9 cellular contexts compared by ENCODE assay signal in the genomic region with DNA sequence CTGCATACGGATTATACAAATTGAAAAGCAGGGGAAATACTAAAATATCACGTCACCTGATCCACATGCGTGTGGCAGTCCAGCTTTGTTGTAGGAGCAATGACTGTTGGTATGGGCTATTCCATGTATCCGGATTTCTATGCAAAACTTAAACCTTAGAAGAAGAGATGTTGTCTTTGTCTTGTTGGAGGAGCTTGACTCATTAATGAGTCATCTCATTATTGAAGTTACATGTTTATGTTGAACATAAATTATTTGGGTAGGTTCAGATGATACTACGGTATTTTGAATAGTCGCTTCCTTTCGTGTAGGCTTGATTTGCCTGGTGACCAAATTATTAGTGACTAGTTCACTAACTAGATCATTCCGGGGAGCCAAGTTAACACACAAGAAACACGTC. TPM values are rescaled to one million over a fixed set of nuclear protein-coding genes. Genes with fewer than 3 reads are reported as not detected.
A peak's percentile ranks its signal among the peaks of the same experiment; 100 is the strongest.
DNase-seq lines count a peak whose midpoint lies in the region; ATAC-seq and TF ChIP-seq lines count a peak whose summit lies in the region.
"Had no signal": no experiment of that assay in that cellular context is flagged by ENCODE, and none has a peak within 500 bp of the region (broad histone marks: within the 10 kb centered on the region; RNA-seq: fewer than 3 reads in every experiment).

No MANE protein-coding gene starts in this region.

- H3K4me3 Mint-ChIP-seq in activated B cell treated with CpG ODN at 0.5 μM for 24 hours: peak overlapping the region; percentile 6

- H3K4me3 ChIP-seq in GM23248: peak overlapping the region; percentile 99; the same call in 1 of the 2 replicates
- no peak overlapping the region for H3K4me3 ChIP-seq in hepatocyte

- intact Hi-C loops in activated B cell treated with CpG ODN at 0.5 μM for 24 hours (cut with micrococcal nuclease): loop anchor here (1.0 to 10.0 kb wide), 9 partner anchors 93 to 1372 kb away; a partner anchor contains a TSS

- H3K36me3 Mint-ChIP-seq in activated B cell treated with CpG ODN at 0.5 μM for 24 hours (ENCODE audit: low read depth): peaks cover 26% of the 10 kb centered on the region

- POLR2A ChIA-PET in activated B cell treated with CpG ODN at 0.5 μM for 24 hours (lab: Charles Lee): interaction anchor here (0.6 to 1.4 kb wide), 6 partner anchors 9 to 527 kb away, joined by 3 to 14 read pairs (median 7); a partner anchor contains a TSS

- H3K27me3 ChIP-seq in GM23248 (replicated peaks; ENCODE audit: insufficient read depth): no peaks in the 10 kb centered on the region
- peaks cover 12% of the 10 kb centered on the region for H3K27me3 ChIP-seq in hepatocyte
- H3K27me3 ChIP-seq: tibial nerve had no signal

- WGBS in GM23248 (ENCODE audit: low coverage in 1 of 2, low lambda C conversion rate in 2 of 2, missing lambda C conversion rate in 2 of 2), 2 experiments: 47 to 51% methylated on average over 9 of the region's 9 CpGs
- WGBS in hepatocyte (ENCODE audit: low lambda C conversion rate, missing lambda C conversion rate): 88% methylated on average over 9 of the region's 9 CpGs

- in situ Hi-C loops in GM23248 (cut with MboI): no loop called here

- no peaks in the 10 kb centered on the region for H3K79me2 ChIP-seq in GM23248 (ENCODE audit: insufficient read depth)
- peaks cover 20% of the 10 kb centered on the region for H3K79me2 ChIP-seq in hepatocyte

- H2AFZ ChIP-seq in GM23248 (peak overlapping the region; percentile 98; the same call in 1 of the 2 replicates), hepatocyte (peak overlapping the region; percentile 36)

- no peak for ATAC-seq in activated B cell treated with CpG ODN at 0.5 μM for 24 hours (ENCODE audit: low read depth)
- no peak for ATAC-seq in GM18907 (IDR thresholded peaks at IDR 0.05; ENCODE audit: unreplicated experiment)
- no peak for ATAC-seq in HG02588 (IDR thresholded peaks at IDR 0.05; ENCODE audit: unreplicated experiment)

- no peak for TF ChIP-seq CTCF in activated B cell treated with CpG ODN at 0.5 μM for 24 hours (IDR thresholded peaks at IDR 0.05)
- TF ChIP-seq CTCF in hepatocyte (IDR thresholded peaks at IDR 0.05; ENCODE audit: poor library complexity): no peak

- H3K9me2 ChIP-seq in GM23248 (ENCODE audit: insufficient read depth) (no peaks in the 10 kb centered on the region), hepatocyte (replicated peaks; ENCODE audit: insufficient read depth) (no peaks in the 10 kb centered on the region)

- H3K4me2 ChIP-seq in GM23248 (ENCODE audit: unreplicated experiment): no peak overlapping the region
- no peak overlapping the region for H3K4me2 ChIP-seq in hepatocyte

- H3K27ac ChIP-seq in GM23248: no peak overlapping the region
- H3K27ac ChIP-seq in hepatocyte: no peak overlapping the region

- peaks cover 21% of the 10 kb centered on the region for H3K4me1 Mint-ChIP-seq in activated B cell treated with CpG ODN at 0.5 μM for 24 hours

- CTCF ChIA-PET in activated B cell treated with CpG ODN at 0.5 μM for 24 hours (lab: Charles Lee): interaction anchor here (0.8 to 2.3 kb wide), 10 partner anchors 9 to 615 kb away, joined by 3 to 20 read pairs (median 6); no protein-coding TSS in a partner anchor

- H3K27ac Mint-ChIP-seq in activated B cell treated with CpG ODN at 0.5 μM for 24 hours: no peak overlapping the region

- no peaks in the 10 kb centered on the region for H3F3A ChIP-seq in GM23248 (ENCODE audit: insufficient read depth)

- no peaks in the 10 kb centered on the region for H3K36me3 ChIP-seq in GM23248 (ENCODE audit: low read depth)
- no peaks in the 10 kb centered on the region for H3K36me3 ChIP-seq in hepatocyte (replicated peaks; ENCODE audit: insufficient read depth, low read depth)

- peaks cover 16% of the 10 kb centered on the region for H3K27me3 Mint-ChIP-seq in activated B cell treated with CpG ODN at 0.5 μM for 24 hours

- H4K20me1 ChIP-seq in GM23248 (ENCODE audit: insufficient read depth): no peaks in the 10 kb centered on the region
- no peaks in the 10 kb centered on the region for H4K20me1 ChIP-seq in hepatocyte (ENCODE audit: insufficient read depth, poor library complexity, severe bottlenecking)

- peak; percentile 35 for DNase-seq in A172 (ENCODE audit: low spot score)
- DNase-seq in GM23248: peak; percentile 31
- DNase-seq in activated B cell treated with CpG ODN at 0.5 μM for 24 hours: no peak
- no peak for DNase-seq in hepatocyte (ENCODE audit: low spot score)
- DNase-seq in NOMO-1 (lab: John Stamatoyannopoulos, UW; ENCODE audit: unreplicated experiment in 2 of 2): no peak
- no peak for DNase-seq in glomerular visceral epithelial cell (ENCODE audit: extremely low spot score)

- no peaks in the 10 kb centered on the region for H3K9me3 Mint-ChIP-seq in activated B cell treated with CpG ODN at 0.5 μM for 24 hours

- H3K9me3 ChIP-seq in GM23248 (ENCODE audit: low read depth) (no peaks in the 10 kb centered on the region), hepatocyte (ENCODE audit: low read depth) (no peaks in the 10 kb centered on the region)
- H3K9me3 ChIP-seq: tibial nerve had no signal

- no peak overlapping the region for H3K9ac ChIP-seq in GM23248

- H3K4me1 ChIP-seq in GM23248 (ENCODE audit: insufficient read depth) (peaks cover 5% of the 10 kb centered on the region; the same call in 1 of the 2 replicates), hepatocyte (ENCODE audit: insufficient read depth) (peaks cover 5% of the 10 kb centered on the region)

RNA-seq across cellular contexts. Expression of a gene that starts 0.8 kb away (rescaled TPM):
- total RNA-seq in A172 (2014; rRNA removed; shearing (Covaris generic)): 52.9 and 56.0 TPM in 2 replicates
- 7.5 and 12.6 TPM in 2 replicates for total RNA-seq in GM23248 (2014; rRNA removed; shearing (Covaris generic))
- polyA plus RNA-seq in GM23248 (2016; fragmentation: Nextera tagmentation; extraction: Ambion mirVana): 11.6 and 12.9 TPM in 2 replicates
- 34.4 and 39.7 TPM in 2 replicates for total RNA-seq in activated B cell treated with CpG ODN at 0.5 μM for 24 hours
- 11.7 and 13.0 TPM in 2 replicates for total RNA-seq in hepatocyte
- 15.2 and 17.8 TPM in 2 replicates for polyA plus RNA-seq in hepatocyte

RNA-seq across cellular contexts. Expression of a gene that starts 25.7 kb away (rescaled TPM):
- total RNA-seq in A172 (2014; rRNA removed; shearing (Covaris generic)): not detected in 2 replicates
- not detected in 2 replicates for total RNA-seq in GM23248 (2014; rRNA removed; shearing (Covaris generic))
- polyA plus RNA-seq in GM23248 (2016; fragmentation: Nextera tagmentation; extraction: Ambion mirVana) (not detected in 2 replicates), hepatocyte (not detected in 2 replicates)
- total RNA-seq in activated B cell treated with CpG ODN at 0.5 μM for 24 hours (not detected in 2 replicates), hepatocyte (not detected in 2 replicates)
- total RNA-seq: tibial nerve had no signal

Comparison
In these comparisons a context has a peak if more than half of its experiments do, and no peak if none do; other contexts are left out.
1. DNase-seq: peak in A172 (single experiment) and GM23248 (single experiment); none in activated B cell treated with CpG ODN at 0.5 μM for 24 hours (single experiment), hepatocyte (single experiment), NOMO-1 (0 of 2) and glomerular visceral epithelial cell (single experiment).